Comparison of ENCODE assay signal across 13 cellular contexts in genomic region chr21:38438476-38438893, GRCh38. TPM values are rescaled to one million over a fixed set of nuclear protein-coding genes. Genes with fewer than 3 reads are reported as not detected.
DNase-seq lines count a peak whose midpoint lies in the region; ATAC-seq and TF ChIP-seq lines count a peak whose summit lies in the region.
"Had no signal": no experiment of that assay in that cellular context is flagged by ENCODE, and none has a peak within 500 bp of the region (broad histone marks: within the 10 kb centered on the region; RNA-seq: fewer than 3 reads in every experiment).

No MANE protein-coding gene starts in this region.

- no peaks in the 10 kb centered on the region for H3K36me3 Mint-ChIP-seq in activated T-cell treated with anti-CD3 and anti-CD28 coated beads, Interleukin-2, amount 50 U/mL, for 4 hours (ENCODE audit: insufficient read depth)
- H3K36me3 Mint-ChIP-seq: activated naive CD8-positive, alpha-beta T cell treated with anti-CD3 and anti-CD28 coated beads, Interleukin-2, amount 10 ng/mL, durations not matched to agents 7 days and 5 days had no signal

- no peak for ATAC-seq in body of pancreas
- ATAC-seq in upper lobe of left lung (ENCODE audit: low FRiP score in 2 of 2): peak; percentile 38 to 82
- no peak for ATAC-seq in HG03097 (IDR thresholded peaks at IDR 0.05; ENCODE audit: low FRiP score, unreplicated experiment)
- ATAC-seq in activated T-cell treated with anti-CD3 and anti-CD28 coated beads, Interleukin-2, amount 50 U/mL, for 4 hours: no peak
- ATAC-seq: foreskin keratinocyte, Panc1 had no signal

- H3K4me3 ChIP-seq in body of pancreas (no peak overlapping the region), upper lobe of left lung (no peak overlapping the region)

- H3K9me3 Mint-ChIP-seq in activated T-cell treated with anti-CD3 and anti-CD28 coated beads, Interleukin-2, amount 50 U/mL, for 4 hours: no peaks in the 10 kb centered on the region
- H3K9me3 Mint-ChIP-seq: activated naive CD8-positive, alpha-beta T cell treated with anti-CD3 and anti-CD28 coated beads, Interleukin-2, amount 10 ng/mL, durations not matched to agents 7 days and 5 days had no signal

- H3K36me3 ChIP-seq in body of pancreas (replicated peaks in 1 of 2; ENCODE audit: insufficient read depth in 1 of 2, low read depth in 2 of 2) (no peaks in the 10 kb centered on the region), upper lobe of left lung (no peaks in the 10 kb centered on the region)

- intact Hi-C loops in body of pancreas (cut with DNase I): no loop called here

- H3K4me1 ChIP-seq in body of pancreas: no peaks in the 10 kb centered on the region
- peaks cover 24 to 40% (median 37%) of the 10 kb centered on the region in 4 donors for H3K4me1 ChIP-seq in upper lobe of left lung

- DNase-seq in HUDEP-2 (lab: John Stamatoyannopoulos, UW; ENCODE audit: unreplicated experiment in 76 of 76): peak in 69 of 76 experiments; percentile 5 to 77 (median 43)
- DNase-seq in body of pancreas: peak in 3 of 4 donors; percentile 10 to 23 (median 10)
- DNase-seq in islet precursor cell: peak; percentile 64
- peak in 1 of 2 donors; percentile 52 for DNase-seq in upper lobe of left lung
- DNase-seq in dedifferentiated amniotic fluid mesenchymal stem cell (ENCODE audit: extremely low spot score): no peak
- no peak for DNase-seq in NK-92 treated with Interleukin-12 subunit alpha and Interleukin-12 subunit beta, amount 100 ng/mL, for 24 hours (lab: John Stamatoyannopoulos, UW)
- DNase-seq in activated T-cell treated with anti-CD3 and anti-CD28 coated beads, Interleukin-2, amount 50 U/mL, for 4 hours: no peak
- DNase-seq: activated CD4-positive, alpha-beta T cell treated with anti-CD3 and anti-CD28 coated beads for 4 hours; activated naive CD8-positive, alpha-beta T cell treated with anti-CD3 and anti-CD28 coated beads, Interleukin-2, amount 10 ng/mL, durations not matched to agents 7 days and 5 days; stimulated activated CD4-positive, alpha-beta T cell treated with anti-CD3 and anti-CD28 coated beads, Interleukin-2, amount 100 ng/mL, for 48 hours had no signal

- 55 to 71% methylated on average over 11 of the region's 11 CpGs for WGBS in body of pancreas, 2 donors
- WGBS in upper lobe of left lung, 2 donors: 31 to 60% methylated on average over 4 to 11 of the region's 11 CpGs

- H3K27me3 ChIP-seq in body of pancreas (no peaks in the 10 kb centered on the region), upper lobe of left lung (no peaks in the 10 kb centered on the region)
- H3K27me3 ChIP-seq: foreskin keratinocyte had no signal

- peaks cover 4% of the 10 kb centered on the region for H3K27me3 Mint-ChIP-seq in activated T-cell treated with anti-CD3 and anti-CD28 coated beads, Interleukin-2, amount 50 U/mL, for 4 hours (ENCODE audit: low read depth)
- H3K27me3 Mint-ChIP-seq: activated naive CD8-positive, alpha-beta T cell treated with anti-CD3 and anti-CD28 coated beads, Interleukin-2, amount 10 ng/mL, durations not matched to agents 7 days and 5 days had no signal

- TF ChIP-seq POLR2A in body of pancreas (IDR thresholded peaks at IDR 0.05) (no peak), upper lobe of left lung (IDR thresholded peaks at IDR 0.05) (no peak)

- H3K27ac ChIP-seq in body of pancreas (no peak overlapping the region), upper lobe of left lung (peak overlapping the region in 1 of 4 donors; percentile 49)
- H3K27ac ChIP-seq: foreskin keratinocyte had no signal

- no peaks in the 10 kb centered on the region for H3K9me3 ChIP-seq in body of pancreas
- no peaks in the 10 kb centered on the region for H3K9me3 ChIP-seq in upper lobe of left lung

- H3K4me1 Mint-ChIP-seq in activated T-cell treated with anti-CD3 and anti-CD28 coated beads, Interleukin-2, amount 50 U/mL, for 4 hours (ENCODE audit: low read depth): no peaks in the 10 kb centered on the region
- H3K4me1 Mint-ChIP-seq: activated naive CD8-positive, alpha-beta T cell treated with anti-CD3 and anti-CD28 coated beads, Interleukin-2, amount 10 ng/mL, durations not matched to agents 7 days and 5 days had no signal

- no peak overlapping the region for H3K4me3 Mint-ChIP-seq in activated T-cell treated with anti-CD3 and anti-CD28 coated beads, Interleukin-2, amount 50 U/mL, for 4 hours
- H3K4me3 Mint-ChIP-seq: activated naive CD8-positive, alpha-beta T cell treated with anti-CD3 and anti-CD28 coated beads, Interleukin-2, amount 10 ng/mL, durations not matched to agents 7 days and 5 days had no signal

- no peak for TF ChIP-seq CTCF in body of pancreas (IDR thresholded peaks at IDR 0.05)
- TF ChIP-seq CTCF in upper lobe of left lung (IDR thresholded peaks at IDR 0.05): no peak

- no peak for TF ChIP-seq EP300 in upper lobe of left lung (IDR thresholded peaks at IDR 0.05)

RNA-seq across cellular contexts. Expression of gene ERG, which starts 59.8 kb away (rescaled TPM):
- total RNA-seq in body of pancreas (1 to 10 TPM; 4.2 to 7.3 TPM), upper lobe of left lung (10 to 100 TPM; 14.7 to 38.9 (median 18.1) TPM)
- under 1 TPM in 1 of 3 donors, not detected in 2; 0.18 TPM for total RNA-seq in activated T-cell treated with anti-CD3 and anti-CD28 coated beads, Interleukin-2, amount 50 U/mL, for 4 hours
- total RNA-seq: activated naive CD8-positive, alpha-beta T cell treated with anti-CD3 and anti-CD28 coated beads, Interleukin-2, amount 10 ng/mL, durations not matched to agents 7 days and 5 days had no signal

Comparison
In these comparisons a context has a peak if more than half of its experiments do, and no peak if none do; other contexts are left out.
1. DNase-seq: peak in HUDEP-2 (69 of 76), body of pancreas (3 of 4) and islet precursor cell (single experiment); none in dedifferentiated amniotic fluid mesenchymal stem cell (single experiment), NK-92 treated with Interleukin-12 subunit alpha and Interleukin-12 subunit beta, amount 100 ng/mL, for 24 hours (single experiment) and activated T-cell treated with anti-CD3 and anti-CD28 coated beads, Interleukin-2, amount 50 U/mL, for 4 hours (single experiment).
2. ATAC-seq: peak in upper lobe of left lung (2 of 2); none in body of pancreas (single experiment), HG03097 (single experiment) and activated T-cell treated with anti-CD3 and anti-CD28 coated beads, Interleukin-2, amount 50 U/mL, for 4 hours (0 of 2).
3. RNA of gene ERG, which starts 59.8 kb away (total RNA-seq): 14.7 to 38.9 TPM in upper lobe of left lung and 4.2 to 7.3 TPM in body of pancreas; 0.18 TPM in activated T-cell treated with anti-CD3 and anti-CD28 coated beads, Interleukin-2, amount 50 U/mL, for 4 hours; every median in the first group is over 4 times any median in the second.